ENCODE assay signal across 15 cellular contexts in the genomic region with DNA sequence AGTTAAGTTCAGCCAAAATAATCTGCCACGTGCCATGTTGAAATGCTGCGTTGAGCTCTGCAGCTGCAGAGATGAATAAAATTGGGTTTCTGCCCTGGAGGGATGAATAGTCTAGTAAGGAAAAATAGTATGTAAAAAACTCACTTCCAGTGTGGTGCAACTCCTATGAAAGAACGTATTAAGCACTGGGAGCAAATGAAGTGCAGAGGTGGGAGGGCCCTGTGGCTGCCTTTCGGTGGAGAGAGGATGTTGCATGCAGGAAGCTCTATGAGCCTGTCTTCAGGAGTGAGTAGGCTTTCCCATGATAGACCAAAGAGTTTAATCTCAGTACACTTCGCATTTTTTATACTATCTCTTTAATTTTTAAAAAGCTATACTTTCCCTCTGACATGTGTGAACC. TPM values are rescaled to one million over a fixed set of nuclear protein-coding genes. Genes with fewer than 3 reads are reported as not detected.
DNase-seq lines count a peak whose midpoint lies in the region; ATAC-seq and TF ChIP-seq lines count a peak whose summit lies in the region.
"Had no signal": no experiment of that assay in that cellular context is flagged by ENCODE, and none has a peak within 500 bp of the region (broad histone marks: within the 10 kb centered on the region; RNA-seq: fewer than 3 reads in every experiment).

No MANE protein-coding gene starts in this region.

- H3K79me2 ChIP-seq in GM23338 (replicated peaks; ENCODE audit: insufficient read depth) = peaks cover 56% of the 10 kb centered on the region

- H3K4me1 Mint-ChIP-seq in GM23338 = peaks cover 4% of the 10 kb centered on the region

- H4K20me1 ChIP-seq in GM23338 (replicated peaks; ENCODE audit: insufficient read depth) = no peaks in the 10 kb centered on the region; the same call in 1 of the 2 replicates

- H3K36me3 ChIP-seq in GM23338 (ENCODE audit: insufficient read depth) = no peaks in the 10 kb centered on the region

- no peak overlapping the region for H3K4me3 Mint-ChIP-seq in GM23338
- H3K4me3 Mint-ChIP-seq: CD14-positive monocyte, HFFc6 had no signal

- peaks cover 15% of the 10 kb centered on the region for H3K36me3 Mint-ChIP-seq in GM23338 (ENCODE audit: low read depth)

- H2AFZ ChIP-seq in GM23338 = no peak overlapping the region

- no peaks in the 10 kb centered on the region for H3F3A ChIP-seq in GM23338 (replicated peaks; ENCODE audit: low read depth)

- no peak for TF ChIP-seq CTCF in GM23338 (conservative IDR thresholded peaks at IDR 0.05; ENCODE audit: low read depth in 2 of 2)
- no peak for TF ChIP-seq CTCF in NB4 (IDR thresholded peaks at IDR 0.05; ENCODE audit: low read depth, low read length)

- DNase-seq in AML-193 (lab: John Stamatoyannopoulos, UW) = peak; percentile 19 to 24
- peak; percentile 9 for DNase-seq in GM23338 (ENCODE audit: low spot score)
- DNase-seq in NB4 (ENCODE audit: low read depth) = peak; percentile 87
- DNase-seq in T-helper 9 cell = no peak
- DNase-seq in UCSD-AML1 (lab: John Stamatoyannopoulos, UW; ENCODE audit: unreplicated experiment) = no peak
- DNase-seq: Caco-2, HFFc6, NCI-H1092, NCI-H1694 had no signal

- H3K9me2 ChIP-seq in GM23338 (ENCODE audit: insufficient read depth) = no peaks in the 10 kb centered on the region

- H3K4me3 ChIP-seq in GM23338 (no peak overlapping the region), NB4 (ENCODE audit: low read depth, low read length) (peak overlapping the region; percentile 29)
- H3K4me3 ChIP-seq: A549 had no signal

- no peaks in the 10 kb centered on the region for H3K27me3 ChIP-seq in GM23338 (ENCODE audit: insufficient read depth)

- H3K27ac Mint-ChIP-seq in GM23338 = no peak overlapping the region
- H3K27ac Mint-ChIP-seq: HFFc6 had no signal

- no peak overlapping the region for H3K4me2 ChIP-seq in GM23338
- H3K4me2 ChIP-seq: A549, KMS-11 had no signal

- no peak overlapping the region for H3K27ac ChIP-seq in GM23338 (ENCODE audit: low read depth)
- H3K27ac ChIP-seq: A549, KMS-11 had no signal

- H3K9me3 Mint-ChIP-seq in GM23338 = no peaks in the 10 kb centered on the region
- H3K9me3 Mint-ChIP-seq: HFFc6 had no signal

- no peaks in the 10 kb centered on the region for H3K4me1 ChIP-seq in GM23338 (ENCODE audit: insufficient read depth)
- H3K4me1 ChIP-seq: A549, Caco-2 had no signal

- ATAC-seq in GM23338 (no peak; the same call in 2 of the 3 replicates), esophagus mucosa (peak; percentile 22), HG02642 (IDR thresholded peaks at IDR 0.05; ENCODE audit: poor library complexity, unreplicated experiment) (no peak), HG02798 (IDR thresholded peaks at IDR 0.05; ENCODE audit: poor library complexity, unreplicated experiment) (no peak)
- ATAC-seq: A549 had no signal

- TF ChIP-seq POLR2A in NB4 (IDR thresholded peaks at IDR 0.05; ENCODE audit: extremely low read depth, insufficient read length) = no peak

- H3K27me3 Mint-ChIP-seq in GM23338 (ENCODE audit: insufficient read depth, low read depth, poor library complexity) = no peaks in the 10 kb centered on the region

TF ChIP-seq in GM23338, 12 proteins besides CTCF, POLR2A, EP300 and RAD21:
- TF ChIP-seq EZH2phosphoT487 (IDR thresholded peaks at IDR 0.05; ENCODE audit: unreplicated experiment) = no peak
- no peak for TF ChIP-seq ZNF462 (CRISPR knock-in tag; IDR thresholded peaks at IDR 0.05)
- no peak for TF ChIP-seq CREB1 (CRISPR knock-in tag; IDR thresholded peaks at IDR 0.05; ENCODE audit: low read depth)
- TF ChIP-seq NANOG (IDR thresholded peaks at IDR 0.05; ENCODE audit: borderline replicate concordance) = no peak
- no peak for TF ChIP-seq ETS1 (IDR thresholded peaks at IDR 0.05)

RNA-seq across cellular contexts. Expression of gene CEP63, which starts 8.7 kb away (rescaled TPM):
- total RNA-seq in GM23338 (2014; rRNA removed; shearing (Covaris generic)) = 15.1 and 17.2 TPM in 2 replicates
- 34.6 and 53.9 TPM in 2 replicates for polyA plus RNA-seq in GM23338 (2016; fragmentation: Nextera tagmentation; extraction: Ambion mirVana)
- total RNA-seq in esophagus mucosa = 11.0 TPM

RNA-seq across cellular contexts. Expression of gene ANAPC13, which starts 8.8 kb away (rescaled TPM):
- 44.4 and 50.9 TPM in 2 replicates for total RNA-seq in GM23338 (2014; rRNA removed; shearing (Covaris generic))
- polyA plus RNA-seq in GM23338 (2016; fragmentation: Nextera tagmentation; extraction: Ambion mirVana) = 61.1 and 76.8 TPM in 2 replicates
- 17.5 TPM for total RNA-seq in esophagus mucosa

Comparison
In these comparisons a context has a peak if more than half of its experiments do, and no peak if none do; other contexts are left out.
1. DNase-seq: peak in AML-193 (2 of 2), GM23338 (single experiment) and NB4 (single experiment); none in T-helper 9 cell (single experiment) and UCSD-AML1 (single experiment).